In genomic region chr10:111976557-111976956, GRCh38 we compare ENCODE assay signal across 28 cellular contexts.
"Had no signal": no experiment of that assay in that cellular context is flagged by ENCODE, and none has a peak within 500 bp of the region (broad histone marks: within the 10 kb centered on the region; RNA-seq: fewer than 3 reads in every experiment).

No MANE protein-coding gene starts in this region.

- FAIRE-seq: colon, endometrium, endothelial cell of umbilical vein, frontal cortex had no signal

- ATAC-seq: effector memory CD8-positive, alpha-beta T cell; esophagus mucosa; foreskin keratinocyte; gastrocnemius medialis; gastroesophageal sphincter; heart left ventricle; heart right ventricle had no signal

- H3K36me3 ChIP-seq: colonic mucosa, esophagus muscularis mucosa, esophagus squamous epithelium, gastrocnemius medialis, gastroesophageal sphincter, heart left ventricle, heart right ventricle had no signal

- H3K27me3 ChIP-seq: colonic mucosa, dorsolateral prefrontal cortex, esophagus muscularis mucosa, esophagus squamous epithelium, foreskin keratinocyte, gastrocnemius medialis, gastroesophageal sphincter had no signal

- H3K9me3 ChIP-seq: colonic mucosa, esophagus muscularis mucosa, esophagus squamous epithelium, gastrocnemius medialis, gastroesophageal sphincter, heart left ventricle, heart right ventricle had no signal

- DNase-seq: colonic mucosa; cortex of kidney; dermis blood vessel endothelial cell; dorsolateral prefrontal cortex; effector CD4-positive, alpha-beta T cell; effector CD8-positive, alpha-beta T cell; effector memory CD4-positive, alpha-beta T cell; effector memory CD8-positive, alpha-beta T cell; endodermal cell; erythroblast; esophagus squamous epithelium; foreskin fibroblast; foreskin keratinocyte; foreskin melanocyte; gastrocnemius medialis; glutamatergic neuron; head of caudate nucleus; heart left ventricle; heart right ventricle had no signal

- H3K27ac ChIP-seq: colonic mucosa, coronary artery, dorsolateral prefrontal cortex, epithelial cell of prostate, esophagus muscularis mucosa, esophagus squamous epithelium, foreskin keratinocyte, gastrocnemius medialis, gastroesophageal sphincter, heart left ventricle, heart right ventricle had no signal

- H3K4me1 ChIP-seq: colonic mucosa, esophagus muscularis mucosa, esophagus squamous epithelium, gastrocnemius medialis, gastroesophageal sphincter, heart left ventricle, heart right ventricle had no signal

- H3K4me3 ChIP-seq: colonic mucosa, coronary artery, dorsolateral prefrontal cortex, esophagus muscularis mucosa, esophagus squamous epithelium, gastrocnemius medialis, gastroesophageal sphincter, heart left ventricle, heart right ventricle had no signal
